ENCODE assay signal across 1 cellular context in the genomic region with DNA sequence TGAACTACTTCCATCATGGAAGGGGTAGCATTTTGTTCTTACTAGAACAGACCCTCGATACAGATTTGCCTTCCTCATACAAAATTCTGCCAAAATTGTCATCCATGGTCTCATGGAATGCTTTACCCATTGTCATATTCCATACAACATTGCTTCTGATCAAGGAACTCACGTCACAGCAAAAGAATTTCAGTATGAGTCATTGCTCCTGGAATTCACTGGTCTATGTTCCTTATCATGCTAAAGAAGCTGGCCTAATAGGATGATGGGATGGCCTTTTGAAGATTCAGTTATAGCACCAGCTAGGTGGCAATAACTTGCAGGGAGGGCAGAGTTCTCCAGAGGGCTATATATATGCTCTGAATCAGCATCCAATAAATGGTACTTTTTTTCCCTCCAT.
TF ChIP-seq lines count a peak whose summit lies in the region.

No MANE protein-coding gene starts in this region.

TF ChIP-seq in K562, 482 proteins besides CTCF, POLR2A, EP300 and RAD21 (continued from another document and continues in another):
- TF ChIP-seq, protein P1, sequence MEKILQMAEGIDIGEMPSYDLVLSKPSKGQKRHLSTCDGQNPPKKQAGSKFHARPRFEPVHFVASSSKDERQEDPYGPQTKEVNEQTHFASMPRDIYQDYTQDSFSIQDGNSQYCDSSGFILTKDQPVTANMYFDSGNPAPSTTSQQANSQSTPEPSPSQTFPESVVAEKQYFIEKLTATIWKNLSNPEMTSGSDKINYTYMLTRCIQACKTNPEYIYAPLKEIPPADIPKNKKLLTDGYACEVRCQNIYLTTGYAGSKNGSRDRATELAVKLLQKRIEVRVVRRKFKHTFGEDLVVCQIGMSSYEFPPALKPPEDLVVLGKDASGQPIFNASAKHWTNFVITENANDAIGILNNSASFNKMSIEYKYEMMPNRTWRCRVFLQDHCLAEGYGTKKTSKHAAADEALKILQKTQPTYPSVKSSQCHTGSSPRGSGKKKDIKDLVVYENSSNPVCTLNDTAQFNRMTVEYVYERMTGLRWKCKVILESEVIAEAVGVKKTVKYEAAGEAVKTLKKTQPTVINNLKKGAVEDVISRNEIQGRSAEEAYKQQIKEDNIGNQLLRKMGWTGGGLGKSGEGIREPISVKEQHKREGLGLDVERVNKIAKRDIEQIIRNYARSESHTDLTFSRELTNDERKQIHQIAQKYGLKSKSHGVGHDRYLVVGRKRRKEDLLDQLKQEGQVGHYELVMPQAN (IDR thresholded peaks at IDR 0.05; ENCODE audit: borderline replicate concordance): no peak
- TF ChIP-seq, protein P2, sequence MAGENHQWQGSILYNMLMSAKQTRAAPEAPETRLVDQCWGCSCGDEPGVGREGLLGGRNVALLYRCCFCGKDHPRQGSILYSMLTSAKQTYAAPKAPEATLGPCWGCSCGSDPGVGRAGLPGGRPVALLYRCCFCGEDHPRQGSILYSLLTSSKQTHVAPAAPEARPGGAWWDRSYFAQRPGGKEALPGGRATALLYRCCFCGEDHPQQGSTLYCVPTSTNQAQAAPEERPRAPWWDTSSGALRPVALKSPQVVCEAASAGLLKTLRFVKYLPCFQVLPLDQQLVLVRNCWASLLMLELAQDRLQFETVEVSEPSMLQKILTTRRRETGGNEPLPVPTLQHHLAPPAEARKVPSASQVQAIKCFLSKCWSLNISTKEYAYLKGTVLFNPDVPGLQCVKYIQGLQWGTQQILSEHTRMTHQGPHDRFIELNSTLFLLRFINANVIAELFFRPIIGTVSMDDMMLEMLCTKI (IDR thresholded peaks at IDR 0.05; ENCODE audit: partially characterized antibody): no peak
- TF ChIP-seq CBFA2T2 (conservative IDR thresholded peaks at IDR 0.05): no peak
- peak; percentile 83 to 96; a peak in 3 of 4 replicates for TF ChIP-seq TEAD1 (CRISPR knock-in tag; IDR thresholded peaks at IDR 0.05)
- TF ChIP-seq, protein P3, sequence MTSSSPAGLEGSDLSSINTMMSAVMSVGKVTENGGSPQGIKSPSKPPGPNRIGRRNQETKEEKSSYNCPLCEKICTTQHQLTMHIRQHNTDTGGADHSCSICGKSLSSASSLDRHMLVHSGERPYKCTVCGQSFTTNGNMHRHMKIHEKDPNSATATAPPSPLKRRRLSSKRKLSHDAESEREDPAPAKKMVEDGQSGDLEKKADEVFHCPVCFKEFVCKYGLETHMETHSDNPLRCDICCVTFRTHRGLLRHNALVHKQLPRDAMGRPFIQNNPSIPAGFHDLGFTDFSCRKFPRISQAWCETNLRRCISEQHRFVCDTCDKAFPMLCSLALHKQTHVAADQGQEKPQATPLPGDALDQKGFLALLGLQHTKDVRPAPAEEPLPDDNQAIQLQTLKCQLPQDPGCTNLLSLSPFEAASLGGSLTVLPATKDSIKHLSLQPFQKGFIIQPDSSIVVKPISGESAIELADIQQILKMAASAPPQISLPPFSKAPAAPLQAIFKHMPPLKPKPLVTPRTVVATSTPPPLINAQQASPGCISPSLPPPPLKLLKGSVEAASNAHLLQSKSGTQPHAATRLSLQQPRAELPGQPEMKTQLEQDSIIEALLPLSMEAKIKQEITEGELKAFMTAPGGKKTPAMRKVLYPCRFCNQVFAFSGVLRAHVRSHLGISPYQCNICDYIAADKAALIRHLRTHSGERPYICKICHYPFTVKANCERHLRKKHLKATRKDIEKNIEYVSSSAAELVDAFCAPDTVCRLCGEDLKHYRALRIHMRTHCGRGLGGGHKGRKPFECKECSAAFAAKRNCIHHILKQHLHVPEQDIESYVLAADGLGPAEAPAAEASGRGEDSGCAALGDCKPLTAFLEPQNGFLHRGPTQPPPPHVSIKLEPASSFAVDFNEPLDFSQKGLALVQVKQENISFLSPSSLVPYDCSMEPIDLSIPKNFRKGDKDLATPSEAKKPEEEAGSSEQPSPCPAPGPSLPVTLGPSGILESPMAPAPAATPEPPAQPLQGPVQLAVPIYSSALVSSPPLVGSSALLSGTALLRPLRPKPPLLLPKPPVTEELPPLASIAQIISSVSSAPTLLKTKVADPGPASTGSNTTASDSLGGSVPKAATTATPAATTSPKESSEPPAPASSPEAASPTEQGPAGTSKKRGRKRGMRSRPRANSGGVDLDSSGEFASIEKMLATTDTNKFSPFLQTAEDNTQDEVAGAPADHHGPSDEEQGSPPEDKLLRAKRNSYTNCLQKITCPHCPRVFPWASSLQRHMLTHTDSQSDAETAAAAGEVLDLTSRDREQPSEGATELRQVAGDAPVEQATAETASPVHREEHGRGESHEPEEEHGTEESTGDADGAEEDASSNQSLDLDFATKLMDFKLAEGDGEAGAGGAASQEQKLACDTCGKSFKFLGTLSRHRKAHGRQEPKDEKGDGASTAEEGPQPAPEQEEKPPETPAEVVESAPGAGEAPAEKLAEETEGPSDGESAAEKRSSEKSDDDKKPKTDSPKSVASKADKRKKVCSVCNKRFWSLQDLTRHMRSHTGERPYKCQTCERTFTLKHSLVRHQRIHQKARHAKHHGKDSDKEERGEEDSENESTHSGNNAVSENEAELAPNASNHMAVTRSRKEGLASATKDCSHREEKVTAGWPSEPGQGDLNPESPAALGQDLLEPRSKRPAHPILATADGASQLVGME (CRISPR knock-in tag; IDR thresholded peaks at IDR 0.05): no peak
- no peak for TF ChIP-seq GATAD2A (IDR thresholded peaks at IDR 0.05)
- TF ChIP-seq TAL1 (IDR thresholded peaks at IDR 0.05): peak; percentile 29; the same call in 1 of the 2 replicates
- TF ChIP-seq, protein P4, sequence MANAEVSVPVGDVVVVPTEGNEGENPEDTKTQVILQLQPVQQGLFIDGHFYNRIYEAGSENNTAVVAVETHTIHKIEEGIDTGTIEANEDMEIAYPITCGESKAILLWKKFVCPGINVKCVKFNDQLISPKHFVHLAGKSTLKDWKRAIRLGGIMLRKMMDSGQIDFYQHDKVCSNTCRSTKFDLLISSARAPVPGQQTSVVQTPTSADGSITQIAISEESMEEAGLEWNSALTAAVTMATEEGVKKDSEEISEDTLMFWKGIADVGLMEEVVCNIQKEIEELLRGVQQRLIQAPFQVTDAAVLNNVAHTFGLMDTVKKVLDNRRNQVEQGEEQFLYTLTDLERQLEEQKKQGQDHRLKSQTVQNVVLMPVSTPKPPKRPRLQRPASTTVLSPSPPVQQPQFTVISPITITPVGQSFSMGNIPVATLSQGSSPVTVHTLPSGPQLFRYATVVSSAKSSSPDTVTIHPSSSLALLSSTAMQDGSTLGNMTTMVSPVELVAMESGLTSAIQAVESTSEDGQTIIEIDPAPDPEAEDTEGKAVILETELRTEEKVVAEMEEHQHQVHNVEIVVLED (CRISPR knock-in tag; IDR thresholded peaks at IDR 0.05): no peak
- TF ChIP-seq NFIC (IDR thresholded peaks at IDR 0.05): 0 out of 2 replicates have a peak, but pooled peaks have one; percentile 11
- peak; percentile 84 for TF ChIP-seq SMARCA4 (IDR thresholded peaks at IDR 0.05)
- TF ChIP-seq ZNF699 (CRISPR knock-in tag; IDR thresholded peaks at IDR 0.05; ENCODE audit: insufficient replicate concordance): no peak
- TF ChIP-seq ZNF146 (CRISPR knock-in tag; IDR thresholded peaks at IDR 0.05; ENCODE audit: unreplicated experiment): no peak
- TF ChIP-seq CHCHD3 (CRISPR knock-in tag; IDR thresholded peaks at IDR 0.05): no peak
- no peak for TF ChIP-seq ZNF644 (tag; IDR thresholded peaks at IDR 0.05; ENCODE audit: low read depth)
- 0 out of 2 replicates have a peak, but pooled peaks have one; percentile 29 for TF ChIP-seq MTA3 (IDR thresholded peaks at IDR 0.05; ENCODE audit: borderline replicate concordance)
- TF ChIP-seq, protein P5, sequence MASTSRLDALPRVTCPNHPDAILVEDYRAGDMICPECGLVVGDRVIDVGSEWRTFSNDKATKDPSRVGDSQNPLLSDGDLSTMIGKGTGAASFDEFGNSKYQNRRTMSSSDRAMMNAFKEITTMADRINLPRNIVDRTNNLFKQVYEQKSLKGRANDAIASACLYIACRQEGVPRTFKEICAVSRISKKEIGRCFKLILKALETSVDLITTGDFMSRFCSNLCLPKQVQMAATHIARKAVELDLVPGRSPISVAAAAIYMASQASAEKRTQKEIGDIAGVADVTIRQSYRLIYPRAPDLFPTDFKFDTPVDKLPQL (IDR thresholded peaks at IDR 0.05; ENCODE audit: extremely low read depth, insufficient read length): no peak
- no peak for TF ChIP-seq ZZZ3 (IDR thresholded peaks at IDR 0.05)
- TF ChIP-seq JUND (IDR thresholded peaks at IDR 0.05; ENCODE audit: borderline replicate concordance, low read depth, low read length): peak; percentile 95
- peak; percentile 98 for TF ChIP-seq JUND (tag; IDR thresholded peaks at IDR 0.05; ENCODE audit: borderline replicate concordance, low read depth, low read length)
- TF ChIP-seq PHB (CRISPR knock-in tag; IDR thresholded peaks at IDR 0.05): no peak
- peak; percentile 14; the same call in 1 of the 2 replicates for TF ChIP-seq EP400 (IDR thresholded peaks at IDR 0.05)
- TF ChIP-seq NFATC3 (IDR thresholded peaks at IDR 0.05): no peak
- no peak for TF ChIP-seq L3MBTL2 (IDR thresholded peaks at IDR 0.05)
- TF ChIP-seq, protein P6, sequence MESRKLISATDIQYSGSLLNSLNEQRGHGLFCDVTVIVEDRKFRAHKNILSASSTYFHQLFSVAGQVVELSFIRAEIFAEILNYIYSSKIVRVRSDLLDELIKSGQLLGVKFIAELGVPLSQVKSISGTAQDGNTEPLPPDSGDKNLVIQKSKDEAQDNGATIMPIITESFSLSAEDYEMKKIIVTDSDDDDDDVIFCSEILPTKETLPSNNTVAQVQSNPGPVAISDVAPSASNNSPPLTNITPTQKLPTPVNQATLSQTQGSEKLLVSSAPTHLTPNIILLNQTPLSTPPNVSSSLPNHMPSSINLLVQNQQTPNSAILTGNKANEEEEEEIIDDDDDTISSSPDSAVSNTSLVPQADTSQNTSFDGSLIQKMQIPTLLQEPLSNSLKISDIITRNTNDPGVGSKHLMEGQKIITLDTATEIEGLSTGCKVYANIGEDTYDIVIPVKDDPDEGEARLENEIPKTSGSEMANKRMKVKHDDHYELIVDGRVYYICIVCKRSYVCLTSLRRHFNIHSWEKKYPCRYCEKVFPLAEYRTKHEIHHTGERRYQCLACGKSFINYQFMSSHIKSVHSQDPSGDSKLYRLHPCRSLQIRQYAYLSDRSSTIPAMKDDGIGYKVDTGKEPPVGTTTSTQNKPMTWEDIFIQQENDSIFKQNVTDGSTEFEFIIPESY (CRISPR knock-in tag; IDR thresholded peaks at IDR 0.05): no peak
- TF ChIP-seq NR3C1 (CRISPR knock-in tag; IDR thresholded peaks at IDR 0.05): no peak
- no peak for TF ChIP-seq FIP1L1 (IDR thresholded peaks at IDR 0.05; ENCODE audit: low read depth, low read length, poor library complexity, severe bottlenecking)
- TF ChIP-seq PRPF4 (IDR thresholded peaks at IDR 0.05; ENCODE audit: insufficient read depth, low read depth, low read length, poor library complexity, severe bottlenecking): no peak
- TF ChIP-seq, protein P7, sequence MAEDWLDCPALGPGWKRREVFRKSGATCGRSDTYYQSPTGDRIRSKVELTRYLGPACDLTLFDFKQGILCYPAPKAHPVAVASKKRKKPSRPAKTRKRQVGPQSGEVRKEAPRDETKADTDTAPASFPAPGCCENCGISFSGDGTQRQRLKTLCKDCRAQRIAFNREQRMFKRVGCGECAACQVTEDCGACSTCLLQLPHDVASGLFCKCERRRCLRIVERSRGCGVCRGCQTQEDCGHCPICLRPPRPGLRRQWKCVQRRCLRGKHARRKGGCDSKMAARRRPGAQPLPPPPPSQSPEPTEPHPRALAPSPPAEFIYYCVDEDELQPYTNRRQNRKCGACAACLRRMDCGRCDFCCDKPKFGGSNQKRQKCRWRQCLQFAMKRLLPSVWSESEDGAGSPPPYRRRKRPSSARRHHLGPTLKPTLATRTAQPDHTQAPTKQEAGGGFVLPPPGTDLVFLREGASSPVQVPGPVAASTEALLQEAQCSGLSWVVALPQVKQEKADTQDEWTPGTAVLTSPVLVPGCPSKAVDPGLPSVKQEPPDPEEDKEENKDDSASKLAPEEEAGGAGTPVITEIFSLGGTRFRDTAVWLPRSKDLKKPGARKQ (CRISPR knock-in tag; IDR thresholded peaks at IDR 0.05): no peak
- no peak for TF ChIP-seq SREBF2 (CRISPR knock-in tag; IDR thresholded peaks at IDR 0.05)
- TF ChIP-seq ZNF224 (CRISPR knock-in tag; IDR thresholded peaks at IDR 0.05): no peak
- TF ChIP-seq FUS (optimal IDR thresholded peaks at IDR 0.05; ENCODE audit: low read depth, low read length): no peak
- TF ChIP-seq SREBF1 (IDR thresholded peaks at IDR 0.05; ENCODE audit: borderline replicate concordance, low read depth, low read length): no peak
- TF ChIP-seq, protein P8, sequence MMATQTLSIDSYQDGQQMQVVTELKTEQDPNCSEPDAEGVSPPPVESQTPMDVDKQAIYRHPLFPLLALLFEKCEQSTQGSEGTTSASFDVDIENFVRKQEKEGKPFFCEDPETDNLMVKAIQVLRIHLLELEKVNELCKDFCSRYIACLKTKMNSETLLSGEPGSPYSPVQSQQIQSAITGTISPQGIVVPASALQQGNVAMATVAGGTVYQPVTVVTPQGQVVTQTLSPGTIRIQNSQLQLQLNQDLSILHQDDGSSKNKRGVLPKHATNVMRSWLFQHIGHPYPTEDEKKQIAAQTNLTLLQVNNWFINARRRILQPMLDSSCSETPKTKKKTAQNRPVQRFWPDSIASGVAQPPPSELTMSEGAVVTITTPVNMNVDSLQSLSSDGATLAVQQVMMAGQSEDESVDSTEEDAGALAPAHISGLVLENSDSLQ (IDR thresholded peaks at IDR 0.05): no peak
- no peak for TF ChIP-seq CHD4 (IDR thresholded peaks at IDR 0.05; ENCODE audit: insufficient read depth, insufficient replicate concordance, low read depth, low read length, poor library complexity, severe bottlenecking)
- no peak for TF ChIP-seq CEBPB (tag; IDR thresholded peaks at IDR 0.05)
- TF ChIP-seq, protein P9, sequence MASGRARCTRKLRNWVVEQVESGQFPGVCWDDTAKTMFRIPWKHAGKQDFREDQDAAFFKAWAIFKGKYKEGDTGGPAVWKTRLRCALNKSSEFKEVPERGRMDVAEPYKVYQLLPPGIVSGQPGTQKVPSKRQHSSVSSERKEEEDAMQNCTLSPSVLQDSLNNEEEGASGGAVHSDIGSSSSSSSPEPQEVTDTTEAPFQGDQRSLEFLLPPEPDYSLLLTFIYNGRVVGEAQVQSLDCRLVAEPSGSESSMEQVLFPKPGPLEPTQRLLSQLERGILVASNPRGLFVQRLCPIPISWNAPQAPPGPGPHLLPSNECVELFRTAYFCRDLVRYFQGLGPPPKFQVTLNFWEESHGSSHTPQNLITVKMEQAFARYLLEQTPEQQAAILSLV (tag; IDR thresholded peaks at IDR 0.05): no peak
- TF ChIP-seq RFX5 (IDR thresholded peaks at IDR 0.05; ENCODE audit: low read depth, low read length): no peak
- TF ChIP-seq, protein P10, sequence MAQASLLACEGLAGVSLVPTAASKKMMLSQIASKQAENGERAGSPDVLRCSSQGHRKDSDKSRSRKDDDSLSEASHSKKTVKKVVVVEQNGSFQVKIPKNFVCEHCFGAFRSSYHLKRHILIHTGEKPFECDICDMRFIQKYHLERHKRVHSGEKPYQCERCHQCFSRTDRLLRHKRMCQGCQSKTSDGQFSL (CRISPR knock-in tag; IDR thresholded peaks at IDR 0.05): no peak
- TF ChIP-seq, protein P10 (tag; IDR thresholded peaks at IDR 0.05): no peak
- no peak for TF ChIP-seq LEF1 (IDR thresholded peaks at IDR 0.05)
- TF ChIP-seq HDAC3 (IDR thresholded peaks at IDR 0.05; ENCODE audit: borderline replicate concordance, partially characterized antibody): no peak
- no peak for TF ChIP-seq POLR2AphosphoS5 (IDR thresholded peaks at IDR 0.05; ENCODE audit: control insufficient read depth, insufficient read depth, low read depth, low read length)
